Comparison of ENCODE assay signal across 22 cellular contexts in genomic region chr12:77053259-77053658, GRCh38. TPM values are rescaled to one million over a fixed set of nuclear protein-coding genes. Genes with fewer than 3 reads are reported as not detected.
DNase-seq lines count a peak whose midpoint lies in the region; FAIRE-seq and TF ChIP-seq lines count a peak whose summit lies in the region.
"Had no signal": no experiment of that assay in that cellular context is flagged by ENCODE, and none has a peak within 500 bp of the region (broad histone marks: within the 10 kb centered on the region; RNA-seq: fewer than 3 reads in every experiment).

No MANE protein-coding gene starts in this region.

- H3F3A ChIP-seq in Loucy (ENCODE audit: low read depth): no peaks in the 10 kb centered on the region

- no peak overlapping the region for H2AFZ ChIP-seq in Loucy (ENCODE audit: low read length)
- H2AFZ ChIP-seq: GM23338 had no signal

- H3K36me3 Mint-ChIP-seq in HFFc6 (ENCODE audit: low read depth): peaks cover 37% of the 10 kb centered on the region
- H3K36me3 Mint-ChIP-seq: CD4-positive, alpha-beta memory T cell had no signal

- peaks cover 48% of the 10 kb centered on the region for H3K79me2 ChIP-seq in Loucy (ENCODE audit: insufficient read depth, low read length)

- H3K4me3 Mint-ChIP-seq in HFFc6: no peak overlapping the region
- H3K4me3 Mint-ChIP-seq: CD4-positive, alpha-beta memory T cell; GM23338; H9 had no signal

- no peak overlapping the region for H3K27ac ChIP-seq in kidney (ENCODE audit: low read depth in 2 of 2, low read length in 2 of 2)
- H3K27ac ChIP-seq: A549 had no signal

- H3K27me3 Mint-ChIP-seq in HFFc6 (ENCODE audit: insufficient read depth): no peaks in the 10 kb centered on the region
- H3K27me3 Mint-ChIP-seq: CD4-positive, alpha-beta memory T cell had no signal

- H3K4me3 ChIP-seq in Loucy (ENCODE audit: low read length, poor library complexity, severe bottlenecking) (no peak overlapping the region), cardiac fibroblast (replicated peaks in 1 of 2; ENCODE audit: low read depth in 2 of 2, low read length in 2 of 2) (no peak overlapping the region), fibroblast of pulmonary artery (replicated peaks; ENCODE audit: low read depth, low read length) (no peak overlapping the region), kidney (ENCODE audit: low read length in 2 of 2) (no peak overlapping the region)
- H3K4me3 ChIP-seq: A549, GM23338 had no signal

- H3K9ac ChIP-seq in Loucy (ENCODE audit: low read depth, low read length, poor library complexity, severe bottlenecking) (no peak overlapping the region), kidney (ENCODE audit: low read length in 2 of 2) (no peak overlapping the region)

- TF ChIP-seq CTCF in HFFc6 (IDR thresholded peaks at IDR 0.05): no peak
- TF ChIP-seq CTCF in Loucy (conservative IDR thresholded peaks at IDR 0.05; ENCODE audit: low read length): no peak
- no peak for TF ChIP-seq CTCF in cardiac fibroblast (IDR thresholded peaks at IDR 0.05; ENCODE audit: low read depth, low read length)
- TF ChIP-seq CTCF in fibroblast of pulmonary artery (IDR thresholded peaks at IDR 0.05; ENCODE audit: low read length, missing control alignments): no peak
- TF ChIP-seq CTCF in kidney (IDR thresholded peaks at IDR 0.05; ENCODE audit: borderline replicate concordance, extremely low read depth, insufficient read depth): no peak

- H3K4me1 ChIP-seq in Loucy (ENCODE audit: insufficient read depth, low read length, poor library complexity, severe bottlenecking) (peaks cover 29% of the 10 kb centered on the region), kidney (ENCODE audit: control insufficient read depth in 1 of 2, insufficient read depth in 1 of 2, low read depth in 1 of 2, low read length in 2 of 2) (no peaks in the 10 kb centered on the region)
- H3K4me1 ChIP-seq: A549 had no signal

- H3K36me3 ChIP-seq in Loucy (ENCODE audit: insufficient read depth, low read length) (peaks cover 35% of the 10 kb centered on the region), kidney (ENCODE audit: control insufficient read depth in 1 of 2, insufficient read depth in 2 of 2, low read length in 2 of 2) (no peaks in the 10 kb centered on the region)

- H3K4me1 Mint-ChIP-seq in HFFc6 (ENCODE audit: low read depth): peaks cover 65% of the 10 kb centered on the region
- H3K4me1 Mint-ChIP-seq: GM23338 had no signal

- H3K4me2 ChIP-seq in Loucy (ENCODE audit: low read depth, low read length, poor library complexity, severe bottlenecking): peak overlapping the region; percentile 35
- H3K4me2 ChIP-seq: A549, GM23338 had no signal

- H3K9me2 ChIP-seq in Loucy (replicated peaks; ENCODE audit: low read depth, low read length): no peaks in the 10 kb centered on the region

- H3K27me3 ChIP-seq in Loucy (ENCODE audit: insufficient read depth, low read length, poor library complexity, severe bottlenecking): no peaks in the 10 kb centered on the region

- no peaks in the 10 kb centered on the region for H4K20me1 ChIP-seq in Loucy (ENCODE audit: insufficient read depth, low read length, poor library complexity, severe bottlenecking)

- intact Hi-C loops in kidney (cut with DNase I): no loop called here

- DNase-seq in HFFc6 (no peak), cardiac fibroblast (ENCODE audit: low read depth in 2 of 2) (peak; percentile 10 to 17), fibroblast of pulmonary artery (ENCODE audit: low read depth) (peak; percentile 28), NCI-H1436 (lab: John Stamatoyannopoulos, UW) (no peak), kidney (no peak), RKO (ENCODE audit: low spot score) (no peak)
- DNase-seq: 8988T; ACHN; AML-193; C1 segment of cervical spinal cord; Calu3; CD4-positive, alpha-beta memory T cell; COR-L47; DMS53; DMS79 treated with DMSO at 0.1 percent for 48 hours; GF-D8; H9 had no signal

- H3K9me3 Mint-ChIP-seq in HFFc6: no peaks in the 10 kb centered on the region
- H3K9me3 Mint-ChIP-seq: CD4-positive, alpha-beta memory T cell; GM23338; H9 had no signal

- H3K9me3 ChIP-seq in Loucy (ENCODE audit: insufficient read depth, low read depth, low read length): no peaks in the 10 kb centered on the region
- no peaks in the 10 kb centered on the region for H3K9me3 ChIP-seq in kidney (ENCODE audit: control insufficient read depth in 1 of 2, low read length in 2 of 2)
- H3K9me3 ChIP-seq: A549 had no signal

- peak overlapping the region; percentile 5; the same call in 1 of the 2 replicates for H3K27ac Mint-ChIP-seq in HFFc6
- H3K27ac Mint-ChIP-seq: CD4-positive, alpha-beta memory T cell; GM23338; H9 had no signal

- no peak for FAIRE-seq in kidney (lab: Jason Lieb, UNC)
- FAIRE-seq: A549, GM12891, GM18507 had no signal

RNA-seq across cellular contexts. Expression of gene E2F7, which starts 12.1 kb away (rescaled TPM):
- 10 to 100 TPM in 5 of 6 experiments, 1 to 10 TPM in 1; 6.3 to 24.4 (median 18.0) TPM for total RNA-seq in HFFc6 (2021; fragmentation: NEBNext Ultra II Directional; extraction: Animal tissue kit (Norgen Biotek cat#: 25700))
- total RNA-seq in kidney: 0.28 TPM
- polyA plus RNA-seq in kidney (ENCODE audit: insufficient read depth, low read depth, low replicate concordance): not detected
- polyA plus RNA-seq: CD4-positive, alpha-beta memory T cell had no signal

Comparison
In these comparisons a context has a peak if more than half of its experiments do, and no peak if none do; other contexts are left out.
1. DNase-seq: peak in cardiac fibroblast (2 of 2) and fibroblast of pulmonary artery (single experiment); none in HFFc6 (single experiment), NCI-H1436 (single experiment), kidney (single experiment) and RKO (single experiment).